Comparison of ENCODE assay signal across 16 cellular contexts in genomic region chr12:107057071-107057834, GRCh38. TPM values are rescaled to one million over a fixed set of nuclear protein-coding genes. Genes with fewer than 3 reads are reported as not detected.
A peak's percentile ranks its signal among the peaks of the same experiment; 100 is the strongest.
DNase-seq lines count a peak whose midpoint lies in the region; ATAC-seq, FAIRE-seq and TF ChIP-seq lines count a peak whose summit lies in the region.
"Had no signal": no experiment of that assay in that cellular context is flagged by ENCODE, and none has a peak within 500 bp of the region (broad histone marks: within the 10 kb centered on the region; RNA-seq: fewer than 3 reads in every experiment).

No MANE protein-coding gene starts in this region.

- 0 out of 2 replicates have a peak, but pooled peaks cover 6% of the 10 kb centered on the region for H3K79me2 ChIP-seq in PC-9 (ENCODE audit: low read depth)
- H3K79me2 ChIP-seq in endothelial cell of umbilical vein (ENCODE audit: control insufficient read depth, insufficient read depth, low read length): peaks cover 14% of the 10 kb centered on the region

- H3K27ac ChIP-seq in PC-9: peak overlapping the region; percentile 69
- H3K27ac ChIP-seq in endothelial cell of umbilical vein (ENCODE audit: insufficient read depth, low read depth, low read length): peak overlapping the region; percentile 51
- H3K27ac ChIP-seq: ascending aorta had no signal

- POLR2A ChIA-PET in PC-9 (lab: Charles Lee; ENCODE audit: unreplicated experiment) (no interaction called here), endothelial cell of umbilical vein (lab: Charles Lee) (interaction anchor here (1.6 kb wide), 1 partner anchor 35 kb away, joined by 3 read pairs; no protein-coding TSS in a partner anchor)

- no peak for ATAC-seq in sciatic nerve
- no peak for ATAC-seq in HG03520 (IDR thresholded peaks at IDR 0.05; ENCODE audit: unreplicated experiment)
- no peak for ATAC-seq in GM21529 (IDR thresholded peaks at IDR 0.05; ENCODE audit: unreplicated experiment)
- ATAC-seq: naive thymus-derived CD8-positive, alpha-beta T cell; WTC11 had no signal

- peak; percentile 40; the same call in 1 of the 2 replicates for TF ChIP-seq CTCF in PC-9 (conservative IDR thresholded peaks at IDR 0.05)
- TF ChIP-seq CTCF in endothelial cell of umbilical vein (IDR thresholded peaks at IDR 0.05; ENCODE audit: extremely low read depth in 1 of 2, insufficient read depth in 1 of 2, low read depth in 1 of 2, low read length in 2 of 2): no peak

- H3K27me3 ChIP-seq in PC-9 (ENCODE audit: insufficient read depth, low read depth): no peaks in the 10 kb centered on the region
- no peaks in the 10 kb centered on the region for H3K27me3 ChIP-seq in endothelial cell of umbilical vein (ENCODE audit: control insufficient read depth in 2 of 2, insufficient read depth in 2 of 2, low read length in 2 of 2)
- H3K27me3 ChIP-seq: ascending aorta, transverse colon had no signal

- H3K9me2 ChIP-seq in PC-9 (ENCODE audit: insufficient read depth): no peaks in the 10 kb centered on the region

- H3K4me3 ChIP-seq in PC-9 (no peak overlapping the region), endothelial cell of umbilical vein (replicated peaks in 1 of 3; ENCODE audit: insufficient read depth in 1 of 3, low read depth in 1 of 3, low read length in 3 of 3) (peak overlapping the region in 1 of 3 experiments; percentile 47)
- H3K4me3 ChIP-seq: ascending aorta, skin epidermis, transverse colon had no signal

- CTCF ChIA-PET in PC-9 (lab: Charles Lee) (no interaction called here), endothelial cell of umbilical vein (lab: Charles Lee) (interaction anchor here (0.6 to 1.3 kb wide), 4 partner anchors 8 to 35 kb away, joined by 3 to 4 read pairs (median 4); no protein-coding TSS in a partner anchor)

- peaks cover 14% of the 10 kb centered on the region for H3K4me1 ChIP-seq in PC-9 (replicated peaks; ENCODE audit: insufficient read depth)
- H3K4me1 ChIP-seq in endothelial cell of umbilical vein (ENCODE audit: control insufficient read depth, extremely low read depth, insufficient read depth, low read length): peaks cover 16% of the 10 kb centered on the region

- H3K36me3 ChIP-seq in PC-9 (ENCODE audit: low read depth): no peaks in the 10 kb centered on the region
- H3K36me3 ChIP-seq in endothelial cell of umbilical vein (ENCODE audit: control insufficient read depth in 2 of 2, extremely low read depth in 1 of 2, insufficient read depth in 2 of 2, low read length in 2 of 2): no peaks in the 10 kb centered on the region
- H3K36me3 ChIP-seq: ascending aorta, transverse colon had no signal

- peaks cover 21% of the 10 kb centered on the region for H3F3A ChIP-seq in PC-9 (ENCODE audit: insufficient read depth, low read depth)

- no peak for TF ChIP-seq POLR2A in endothelial cell of umbilical vein (IDR thresholded peaks at IDR 0.05; ENCODE audit: low read depth, low read length)

- peak in 2 of 3 experiments; percentile 27 to 79 for DNase-seq in NCI-H1417 (lab: John Stamatoyannopoulos, UW)
- no peak for DNase-seq in NCI-H1417 treated with DMSO at 0.1 percent for 48 hours (lab: John Stamatoyannopoulos, UW)
- peak; percentile 6 to 94 for DNase-seq in PC-9
- DNase-seq in endothelial cell of umbilical vein (ENCODE audit: low read depth, low spot score): peak; percentile 80
- peak; percentile 36 for DNase-seq in renal cortical epithelial cell (ENCODE audit: low read depth)
- no peak for DNase-seq in sciatic nerve (ENCODE audit: low spot score)
- DNase-seq: activated T-cell treated with anti-CD3 and anti-CD28 coated beads, Interleukin-2, amount 50 U/mL, for 1 hour; naive thymus-derived CD8-positive, alpha-beta T cell; NCI-H510A treated with DMSO at 0.1 percent for 48 hours; Right ventricle myocardium superior; transverse colon had no signal

- no peaks in the 10 kb centered on the region for H3K9me1 ChIP-seq in endothelial cell of umbilical vein (replicated peaks; ENCODE audit: control insufficient read depth, extremely low read depth, insufficient read depth, low read length)

- no peaks in the 10 kb centered on the region; the same call in 1 of the 2 replicates for H3K9me3 ChIP-seq in PC-9 (ENCODE audit: insufficient read depth, low read depth)
- H3K9me3 ChIP-seq in endothelial cell of umbilical vein (replicated peaks; ENCODE audit: control insufficient read depth, insufficient read depth, low read length): no peaks in the 10 kb centered on the region

- peak overlapping the region; percentile 35 for H3K9ac ChIP-seq in endothelial cell of umbilical vein (replicated peaks; ENCODE audit: extremely low read depth, insufficient read depth, low read length)

- H4K20me1 ChIP-seq in PC-9 (ENCODE audit: insufficient read depth): peaks cover 7% of the 10 kb centered on the region; the same call in 1 of the 2 replicates
- peaks cover 3% of the 10 kb centered on the region for H4K20me1 ChIP-seq in endothelial cell of umbilical vein (replicated peaks; ENCODE audit: control insufficient read depth, extremely low read depth, insufficient read depth, low read length)

- H2AFZ ChIP-seq in PC-9 (no peak overlapping the region), endothelial cell of umbilical vein (ENCODE audit: low read depth, low read length) (peak overlapping the region; percentile 43)

- intact Hi-C loops in PC-9 (cut with micrococcal nuclease; ENCODE audit: unreplicated experiment): no loop called here
- intact Hi-C loops in endothelial cell of umbilical vein (cut with micrococcal nuclease): loop anchor here (2.0 kb wide), 3 partner anchors 30 to 100 kb away; partner anchors contain the start of gene MTERF2
- intact Hi-C loops in sciatic nerve (cut with DNase I): no loop called here

- FAIRE-seq in endothelial cell of umbilical vein (lab: Jason Lieb, UNC): peak; percentile 67

- no TSS peak for BruUV-seq in PC-9 (replicated peaks; lab: Mats Ljungman, UMichigan)
- no TSS peak for BruUV-seq in endothelial cell of umbilical vein (replicated peaks; lab: Mats Ljungman, UMichigan)

- dilution Hi-C loops in endothelial cell of umbilical vein (cut with MboI; ENCODE audit: extremely low pct_ligation_motif_present, low sequenced_read_pairs): no loop called here

- H3K4me2 ChIP-seq in PC-9: peak overlapping the region; percentile 13; the same call in 1 of the 2 replicates
- peak overlapping the region; percentile 81 for H3K4me2 ChIP-seq in endothelial cell of umbilical vein (ENCODE audit: insufficient read depth, low read length)

TF ChIP-seq in endothelial cell of umbilical vein, 7 proteins besides CTCF, POLR2A, EP300 and RAD21:
- TF ChIP-seq GATA2 (IDR thresholded peaks at IDR 0.05; ENCODE audit: insufficient read depth, insufficient read length, low read depth, low read length): peak; percentile 24
- no peak for TF ChIP-seq POLR2AphosphoS5 (IDR thresholded peaks at IDR 0.05; ENCODE audit: insufficient read depth, low read depth, low read length)
- peak; percentile 21 for TF ChIP-seq JUN (IDR thresholded peaks at IDR 0.05; ENCODE audit: borderline replicate concordance, insufficient read depth, insufficient read length, low read depth)
- no peak for TF ChIP-seq FOS (IDR thresholded peaks at IDR 0.05; ENCODE audit: borderline replicate concordance, insufficient read depth, low read length)
- TF ChIP-seq, protein P1, sequence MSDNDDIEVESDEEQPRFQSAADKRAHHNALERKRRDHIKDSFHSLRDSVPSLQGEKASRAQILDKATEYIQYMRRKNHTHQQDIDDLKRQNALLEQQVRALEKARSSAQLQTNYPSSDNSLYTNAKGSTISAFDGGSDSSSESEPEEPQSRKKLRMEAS (IDR thresholded peaks at IDR 0.05; ENCODE audit: insufficient read depth, insufficient read length): no peak
- TF ChIP-seq EZH2 (IDR thresholded peaks at IDR 0.05; ENCODE audit: borderline replicate concordance, low read depth, low read length, severe bottlenecking): no peak
- no peak for TF ChIP-seq MYC (IDR thresholded peaks at IDR 0.05; ENCODE audit: low read depth, low read length)

RNA-seq across cellular contexts. Expression of gene CRY1, which starts 36.1 kb away (rescaled TPM):
- total RNA-seq in PC-9 (2021) (15.7 and 18.1 TPM in 2 replicates), endothelial cell of umbilical vein (21.0 and 24.1 TPM in 2 replicates), renal cortical epithelial cell (18.9 and 20.9 TPM in 2 replicates), sciatic nerve (20.2 TPM)
- 11.4 and 14.3 TPM in 2 replicates for polyA plus RNA-seq in endothelial cell of umbilical vein
- polyA plus RNA-seq in endothelial cell of umbilical vein (2011; cell fraction: cytosol; rRNA removed): 8.4 and 9.3 TPM in 2 replicates
- polyA plus RNA-seq in endothelial cell of umbilical vein (2011; cell fraction: nucleus; rRNA removed): 22.4 and 35.6 TPM in 2 replicates
- 16.1 and 18.5 TPM in 2 replicates for polyA plus RNA-seq in endothelial cell of umbilical vein (2012)
- 8.1 and 11.1 TPM in 2 replicates for polyA minus RNA-seq in endothelial cell of umbilical vein
- 12.0 TPM for polyA minus RNA-seq in endothelial cell of umbilical vein (2011; cell fraction: cytosol; rRNA and poly(A)+ RNA removed)
- polyA minus RNA-seq in endothelial cell of umbilical vein (2011; cell fraction: nucleus; rRNA and poly(A)+ RNA removed): 32.2 and 47.3 TPM in 2 replicates

Comparison
In these comparisons a context has a peak if more than half of its experiments do, and no peak if none do; other contexts are left out.
1. DNase-seq: peak in NCI-H1417 (2 of 3), PC-9 (2 of 2), endothelial cell of umbilical vein (single experiment) and renal cortical epithelial cell (single experiment); none in NCI-H1417 treated with DMSO at 0.1 percent for 48 hours (single experiment) and sciatic nerve (single experiment).